ENCODE assay signal across 11 cellular contexts in genomic region chr2:28269019-28269784, GRCh38.
DNase-seq lines count a peak whose midpoint lies in the region; ATAC-seq and TF ChIP-seq lines count a peak whose summit lies in the region.
"Had no signal": no experiment of that assay in that cellular context is flagged by ENCODE, and none has a peak within 500 bp of the region (broad histone marks: within the 10 kb centered on the region; RNA-seq: fewer than 3 reads in every experiment).

No MANE protein-coding gene starts in this region.

- intact Hi-C loops in lower lobe of right lung (cut with DNase I), result no loop called here
- intact Hi-C loops in CD8-positive, alpha-beta T cell (cut with DNase I, micrococcal nuclease), result no loop called here

- H3K4me1 Mint-ChIP-seq in CD8-positive, alpha-beta T cell (ENCODE audit: low read depth), result peaks cover 18% of the 10 kb centered on the region

- CTCF ChIA-PET in CD8-positive, alpha-beta T cell (lab: Charles Lee), result no interaction called here

- H3K9ac ChIP-seq in BLaER1, result no peak overlapping the region

- POLR2A ChIA-PET in CD8-positive, alpha-beta T cell (lab: Charles Lee), result interaction anchor here (0.6 kb wide), 1 partner anchor 72 kb away, joined by 4 read pairs; no protein-coding TSS in a partner anchor

- peak overlapping the region; percentile 41 for H3K4me2 ChIP-seq in BLaER1

- H3K9me3 ChIP-seq in BLaER1 (no peaks in the 10 kb centered on the region), lower lobe of right lung (no peaks in the 10 kb centered on the region)
- no peaks in the 10 kb centered on the region for H3K9me3 ChIP-seq in CD8-positive, alpha-beta T cell (ENCODE audit: low read length)

- no peaks in the 10 kb centered on the region for H3K9me3 Mint-ChIP-seq in CD8-positive, alpha-beta T cell

- H3K4me1 ChIP-seq in BLaER1, result peaks cover 12% of the 10 kb centered on the region
- peaks cover 8% of the 10 kb centered on the region for H3K4me1 ChIP-seq in lower lobe of right lung
- H3K4me1 ChIP-seq in CD8-positive, alpha-beta T cell (ENCODE audit: insufficient read depth, low read length), result no peaks in the 10 kb centered on the region

- H3K27ac Mint-ChIP-seq in CD8-positive, alpha-beta T cell, result no peak overlapping the region

- H3K36me3 Mint-ChIP-seq in CD8-positive, alpha-beta T cell, result peaks cover 27% of the 10 kb centered on the region

- H3K27me3 Mint-ChIP-seq in CD8-positive, alpha-beta T cell (ENCODE audit: low read depth), result no peaks in the 10 kb centered on the region

- DNase-seq in LHCN-M2 (ENCODE audit: low read depth) (peak; percentile 39), dermis blood vessel endothelial cell (peak; percentile 52), lower lobe of right lung (no peak), ecto neural progenitor cell (ENCODE audit: low spot score) (no peak)
- DNase-seq in activated CD4-positive, alpha-beta T cell treated with anti-CD3 and anti-CD28 coated beads, Interleukin-2, amount 50 U/mL, for 4 hours, result no peak
- DNase-seq in CD8-positive, alpha-beta T cell, result no peak
- DNase-seq: AML-193; effector CD8-positive, alpha-beta T cell; NCI-H524 treated with DMSO at 0.1 percent for 48 hours had no signal

- ATAC-seq in lower lobe of right lung (peak; percentile 38 to 75), HG02970 (IDR thresholded peaks at IDR 0.05; ENCODE audit: low FRiP score, unreplicated experiment) (no peak)
- no peak for ATAC-seq in CD8-positive, alpha-beta T cell

- no peak overlapping the region for H3K4me3 ChIP-seq in BLaER1
- no peak overlapping the region for H3K4me3 ChIP-seq in lower lobe of right lung
- no peak overlapping the region for H3K4me3 ChIP-seq in CD8-positive, alpha-beta T cell (ENCODE audit: low read depth, low read length)

- H3K36me3 ChIP-seq in BLaER1 (peaks cover 11% of the 10 kb centered on the region; the same call in 1 of the 2 replicates), lower lobe of right lung (no peaks in the 10 kb centered on the region)
- H3K36me3 ChIP-seq in CD8-positive, alpha-beta T cell (ENCODE audit: insufficient read depth, low read length), result no peaks in the 10 kb centered on the region

- H3K27me3 ChIP-seq in BLaER1 (no peaks in the 10 kb centered on the region), lower lobe of right lung (ENCODE audit: low read depth) (no peaks in the 10 kb centered on the region)
- H3K27me3 ChIP-seq in CD8-positive, alpha-beta T cell (ENCODE audit: insufficient read depth, low read length), result no peaks in the 10 kb centered on the region

- no peak for TF ChIP-seq CTCF in lower lobe of right lung (IDR thresholded peaks at IDR 0.05)
- no peak for TF ChIP-seq CTCF in CD8-positive, alpha-beta T cell (IDR thresholded peaks at IDR 0.05)

- H3K27ac ChIP-seq in BLaER1, result no peak overlapping the region
- H3K27ac ChIP-seq in lower lobe of right lung, result no peak overlapping the region
- no peak overlapping the region for H3K27ac ChIP-seq in CD8-positive, alpha-beta T cell (ENCODE audit: low read depth, low read length)

- no peak overlapping the region for H3K4me3 Mint-ChIP-seq in CD8-positive, alpha-beta T cell

- H4K20me1 ChIP-seq in BLaER1, result no peaks in the 10 kb centered on the region

Comparison
In these comparisons a context has a peak if more than half of its experiments do, and no peak if none do; other contexts are left out.
1. DNase-seq: peak in LHCN-M2 (single experiment) and dermis blood vessel endothelial cell (single experiment); none in lower lobe of right lung (single experiment), activated CD4-positive, alpha-beta T cell treated with anti-CD3 and anti-CD28 coated beads, Interleukin-2, amount 50 U/mL, for 4 hours (0 of 2), ecto neural progenitor cell (single experiment) and CD8-positive, alpha-beta T cell (0 of 7).
2. ATAC-seq: peak in lower lobe of right lung (2 of 2); none in HG02970 (single experiment) and CD8-positive, alpha-beta T cell (single experiment).